In the genomic region with DNA sequence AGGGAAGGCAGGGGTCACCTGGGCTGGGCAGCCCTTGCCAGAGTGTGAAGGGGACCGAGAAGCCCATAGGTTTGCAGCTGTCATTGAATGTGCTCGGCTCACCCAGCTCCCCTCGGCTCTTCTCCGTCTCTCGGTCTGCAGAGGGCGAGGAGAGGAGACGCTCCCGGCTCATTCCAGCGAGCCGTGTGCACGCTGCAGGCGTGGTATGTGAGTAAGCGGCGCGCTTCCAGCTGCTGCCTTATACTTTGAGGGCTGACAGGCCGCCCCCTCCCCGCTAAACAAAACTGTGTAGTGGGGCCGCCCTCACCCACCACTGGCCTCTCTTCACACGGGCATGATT, we compare ENCODE assay signal across 16 cellular contexts. TPM values are rescaled to one million over a fixed set of nuclear protein-coding genes. Genes with fewer than 3 reads are reported as not detected.
DNase-seq lines count a peak whose midpoint lies in the region; ATAC-seq and TF ChIP-seq lines count a peak whose summit lies in the region.
"Had no signal": no experiment of that assay in that cellular context is flagged by ENCODE, and none has a peak within 500 bp of the region (broad histone marks: within the 10 kb centered on the region; RNA-seq: fewer than 3 reads in every experiment).

No MANE protein-coding gene starts in this region.

- peaks cover 66% of the 10 kb centered on the region for H3K4me1 Mint-ChIP-seq in nephron progenitor cell

- TF ChIP-seq CTCF in Loucy (conservative IDR thresholded peaks at IDR 0.05; ENCODE audit: low read length) (no peak), nephron progenitor cell (IDR thresholded peaks at IDR 0.05) (no peak), GM13976 (IDR thresholded peaks at IDR 0.05; ENCODE audit: borderline replicate concordance, control extremely low read depth, extremely low read depth, insufficient read depth, missing control alignments) (no peak)

- DNase-seq in ELF-1 (ENCODE audit: low read depth, low spot score) (peak; percentile 77), nephron progenitor cell (peak; percentile 36), cerebellar nuclear complex (lab: John Stamatoyannopoulos, UW) (no peak), HAP-1 (ENCODE audit: low spot score in 2 of 2) (no peak), GM13976 (ENCODE audit: low spot score) (no peak), cerebellum (ENCODE audit: low spot score) (no peak)
- DNase-seq: activated CD4-positive, alpha-beta T cell treated with anti-CD3 and anti-CD28 coated beads, Interleukin-2, amount 50 U/mL, for 1 hour; CD8-positive, alpha-beta T cell; Kasumi-1; NCI-H2029; OCI-M1; T-helper 17 cell had no signal

- no peaks in the 10 kb centered on the region for H3K9me2 ChIP-seq in Loucy (replicated peaks; ENCODE audit: low read depth, low read length)

- in situ Hi-C loops in HAP-1 (cut with MboI; ENCODE audit: low sequenced_read_pairs), result no loop called here
- in situ Hi-C loops in GM13976 (cut with MboI; ENCODE audit: low sequenced_read_pairs, unreplicated experiment), result no loop called here

- no peak overlapping the region for H2AFZ ChIP-seq in Loucy (ENCODE audit: low read length)

- H3K79me2 ChIP-seq in Loucy (ENCODE audit: insufficient read depth, low read length), result peaks cover 13% of the 10 kb centered on the region; the same call in 1 of the 2 replicates

- H3K4me1 ChIP-seq in Loucy (ENCODE audit: insufficient read depth, low read length, poor library complexity, severe bottlenecking), result peaks cover 54% of the 10 kb centered on the region
- H3K4me1 ChIP-seq in HAP-1, result peaks cover 23% of the 10 kb centered on the region

- H3K36me3 ChIP-seq in Loucy (ENCODE audit: insufficient read depth, low read length), result no peaks in the 10 kb centered on the region
- no peaks in the 10 kb centered on the region for H3K36me3 ChIP-seq in HAP-1 (replicated peaks)

- no peaks in the 10 kb centered on the region for H3K27me3 ChIP-seq in Loucy (ENCODE audit: insufficient read depth, low read length, poor library complexity, severe bottlenecking)
- H3K27me3 ChIP-seq in HAP-1 (ENCODE audit: low read depth), result no peaks in the 10 kb centered on the region

- ATAC-seq in esophagus mucosa, result peak; percentile 37
- ATAC-seq: activated T-helper 17 cell treated with anti-CD3 and anti-CD28 coated beads, Interleukin-2, amount 50 U/mL, for 72 hours; CD8-positive, alpha-beta T cell; T-helper 17 cell had no signal

- peak overlapping the region; percentile 68 for H3K4me2 ChIP-seq in Loucy (ENCODE audit: low read depth, low read length, poor library complexity, severe bottlenecking)

- H3K4me3 ChIP-seq in Loucy (ENCODE audit: low read length, poor library complexity, severe bottlenecking) (no peak overlapping the region), HAP-1 (no peak overlapping the region)

- no peaks in the 10 kb centered on the region for H3F3A ChIP-seq in Loucy (ENCODE audit: low read depth)

- H3K27ac Mint-ChIP-seq in nephron progenitor cell, result no peak overlapping the region
- H3K27ac Mint-ChIP-seq: activated T-helper 17 cell treated with anti-CD3 and anti-CD28 coated beads, Interleukin-2, amount 50 U/mL, for 72 hours; CD8-positive, alpha-beta T cell; memory B cell; T-helper 17 cell had no signal

- H3K9me3 ChIP-seq in Loucy (ENCODE audit: insufficient read depth, low read depth, low read length), result no peaks in the 10 kb centered on the region
- no peaks in the 10 kb centered on the region for H3K9me3 ChIP-seq in HAP-1

- H3K36me3 Mint-ChIP-seq in nephron progenitor cell (ENCODE audit: low read depth), result no peaks in the 10 kb centered on the region
- H3K36me3 Mint-ChIP-seq: CD8-positive, alpha-beta T cell; memory B cell had no signal

- peaks cover 27% of the 10 kb centered on the region for H3K27me3 Mint-ChIP-seq in nephron progenitor cell (ENCODE audit: low read depth, poor library complexity)
- H3K27me3 Mint-ChIP-seq: activated T-helper 17 cell treated with anti-CD3 and anti-CD28 coated beads, Interleukin-2, amount 50 U/mL, for 72 hours; memory B cell; T-helper 17 cell had no signal

- H3K9me3 Mint-ChIP-seq in nephron progenitor cell, result peaks cover 43% of the 10 kb centered on the region
- H3K9me3 Mint-ChIP-seq: activated T-helper 17 cell treated with anti-CD3 and anti-CD28 coated beads, Interleukin-2, amount 50 U/mL, for 72 hours; CD8-positive, alpha-beta T cell; memory B cell had no signal

- peak overlapping the region; percentile 65 for H3K4me3 Mint-ChIP-seq in nephron progenitor cell
- H3K4me3 Mint-ChIP-seq: activated T-helper 17 cell treated with anti-CD3 and anti-CD28 coated beads, Interleukin-2, amount 50 U/mL, for 72 hours; CD8-positive, alpha-beta T cell; memory B cell; T-helper 17 cell had no signal

- peak overlapping the region; percentile 96 for H3K9ac ChIP-seq in Loucy (ENCODE audit: low read depth, low read length, poor library complexity, severe bottlenecking)

- H4K20me1 ChIP-seq in Loucy (ENCODE audit: insufficient read depth, low read length, poor library complexity, severe bottlenecking), result no peaks in the 10 kb centered on the region

RNA-seq across cellular contexts. Expression of a gene that starts 23.0 kb away (rescaled TPM):
- 2.6 TPM for total RNA-seq in esophagus mucosa
- 3.7 TPM for total RNA-seq in cerebellum

RNA-seq across cellular contexts. Expression of a gene that starts 53.5 kb away (rescaled TPM):
- total RNA-seq in esophagus mucosa (17.7 TPM), cerebellum (7.3 TPM)

Comparison
In these comparisons a context has a peak if more than half of its experiments do, and no peak if none do; other contexts are left out.
1. DNase-seq: peak in ELF-1 (single experiment) and nephron progenitor cell (single experiment); none in cerebellar nuclear complex (0 of 2), HAP-1 (0 of 2), GM13976 (single experiment) and cerebellum (single experiment).